ENCODE assay signal across 8 cellular contexts in the genomic region with DNA sequence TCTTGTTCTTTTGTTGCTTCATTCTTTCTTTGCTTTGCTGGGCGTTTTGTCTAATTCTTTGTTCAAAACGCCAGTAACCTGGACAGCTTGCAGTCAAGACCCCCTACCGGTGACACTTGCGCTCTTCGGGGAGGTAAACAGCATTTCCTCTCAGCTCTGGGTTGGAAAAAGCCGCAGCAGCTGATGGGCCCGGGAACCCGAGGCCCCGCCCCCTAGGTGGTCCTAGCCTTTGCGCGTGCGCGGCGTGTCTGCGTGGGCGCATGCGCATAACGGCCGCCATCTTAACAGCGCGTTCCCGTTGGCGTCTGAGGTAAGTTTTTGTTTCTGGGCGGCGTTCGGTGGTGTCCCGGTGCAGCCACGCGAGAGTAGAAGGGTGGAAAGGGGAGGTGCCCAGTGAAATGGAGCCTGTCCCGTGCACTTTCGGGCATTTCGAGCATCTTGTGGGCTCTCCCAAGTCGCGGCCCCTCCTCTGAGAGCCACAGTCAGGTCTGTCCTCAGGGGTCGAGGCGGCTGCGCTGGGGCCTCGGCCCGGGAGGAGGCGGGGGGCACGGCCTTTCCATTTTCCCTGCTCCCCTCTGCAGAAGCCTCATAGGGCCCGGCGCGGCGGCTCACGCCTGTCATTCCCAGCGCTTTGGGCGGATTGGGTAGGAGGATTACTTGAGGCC. TPM values are rescaled to one million over a fixed set of nuclear protein-coding genes. Genes with fewer than 3 reads are reported as not detected.
A peak's percentile ranks its signal among the peaks of the same experiment; 100 is the strongest.
DNase-seq lines count a peak whose midpoint lies in the region; ATAC-seq, FAIRE-seq and TF ChIP-seq lines count a peak whose summit lies in the region.

A gene (plus strand): TSS at position 261 of the 665 bp plus-strand sequence. CDS start 14,371 bp downstream, outside the sequence.

- intact Hi-C loops in HepG2 (cut with micrococcal nuclease; ENCODE audit: unreplicated experiment) = loop anchor here (1.0 kb wide), 1 partner anchor 214 kb away; a partner anchor contains a TSS

- TF ChIP-seq CTCF in C4-2B (conservative IDR thresholded peaks at IDR 0.05) (peak; percentile 43), HepG2 (CRISPR knock-in tag; IDR thresholded peaks at IDR 0.05) (peak; percentile 30; the same call in 1 of the 2 replicates)

- H3K27ac ChIP-seq in C4-2B = peak within 1 kb of the TSS; percentile 82
- peak within 1 kb of the TSS; percentile 74 for H3K27ac ChIP-seq in HepG2 (ENCODE audit: extremely low read length, insufficient read depth, low read length)

- no TSS peak for BruUV-seq in HepG2 (replicated peaks; lab: Mats Ljungman, UMichigan)

- peak within 1 kb of the TSS; percentile 72 for H3K9ac ChIP-seq in HepG2 (ENCODE audit: insufficient read depth, low read depth, low read length)

- no peaks in the 10 kb centered on the region for H3K27me3 Mint-ChIP-seq in activated CD4-positive, alpha-beta T cell treated with anti-CD3 and anti-CD28 coated beads, Interleukin-2, amount 10 ng/mL, durations not matched to agents 7 days and 5 days

- H3K9me3 ChIP-seq in HepG2 (ENCODE audit: low read length) = peaks cover 20% of the 10 kb centered on the region

- in situ Hi-C loops in HepG2 (cut with HindIII; ENCODE audit: extremely low pct_ligation_motif_present, low pct_unique_long_range_greater_than_20kb) = no loop called here

- no peak; a peak in 1 of 4 replicates for TF ChIP-seq POLR2A in HepG2 (IDR thresholded peaks at IDR 0.05; ENCODE audit: insufficient read depth in 1 of 2, low read depth in 2 of 2, low read length in 2 of 2)

- H3K4me2 ChIP-seq in HepG2 (ENCODE audit: low read depth, low read length) = peak within 1 kb of the TSS; percentile 84

- 20% methylated on average over 42 of the region's 48 CpGs for WGBS in HepG2 (ENCODE audit: low lambda C conversion rate)

- POLR2A ChIA-PET in activated CD4-positive, alpha-beta T cell treated with anti-CD3 and anti-CD28 coated beads, Interleukin-2, amount 10 ng/mL, durations not matched to agents 7 days and 5 days (lab: Charles Lee) = interaction anchor here (0.6 kb wide), 2 partner anchors 13 to 282 kb away, joined by 3 read pairs; no protein-coding TSS in a partner anchor
- POLR2A ChIA-PET in HepG2 (lab: Yijun Ruan, JAX) = interaction anchor here (0.8 kb wide), 1 partner anchor 111 kb away, joined by 3 read pairs; a partner anchor contains a TSS

- peaks cover 33% of the 10 kb centered on the region for H3K4me1 Mint-ChIP-seq in activated CD4-positive, alpha-beta T cell treated with anti-CD3 and anti-CD28 coated beads, Interleukin-2, amount 10 ng/mL, durations not matched to agents 7 days and 5 days

- peak within 1 kb of the TSS; percentile 52 to 74 (median 64); a peak in 5 of 6 replicates for H3K4me3 ChIP-seq in HepG2 (replicated peaks in 1 of 3; ENCODE audit: insufficient read depth in 1 of 3, low read depth in 2 of 3, low read length in 3 of 3)

- H3K27me3 ChIP-seq in HepG2 (ENCODE audit: control insufficient read depth in 1 of 2, insufficient read depth in 2 of 2, low read length in 2 of 2) = no peaks in the 10 kb centered on the region

- CTCF ChIA-PET in activated CD4-positive, alpha-beta T cell treated with anti-CD3 and anti-CD28 coated beads, Interleukin-2, amount 10 ng/mL, durations not matched to agents 7 days and 5 days (lab: Charles Lee) = interaction anchor here (1.1 to 1.2 kb wide), 3 partner anchors 10 to 143 kb away, joined by 3 to 5 read pairs (median 4); no protein-coding TSS in a partner anchor
- CTCF ChIA-PET in HepG2 (lab: Yijun Ruan, JAX; ENCODE audit: low intra/inter-chr PET ratio, low total read pairs) = no interaction called here

- no peaks in the 10 kb centered on the region for H4K20me1 ChIP-seq in HepG2 (ENCODE audit: insufficient read depth, low read length)

- H2AFZ ChIP-seq in HepG2 (ENCODE audit: low read length) = peak within 1 kb of the TSS; percentile 82

- H3K4me1 ChIP-seq in HepG2 (ENCODE audit: insufficient read depth, low read length) = 0 out of 2 replicates have a peak, but pooled peaks cover 10% of the 10 kb centered on the region

- DNase-seq in NCI-H526 (lab: John Stamatoyannopoulos, UW) (peak; percentile 87 to 93), dedifferentiated amniotic fluid mesenchymal stem cell (ENCODE audit: extremely low spot score) (peak; percentile 96), HepG2 (ENCODE audit: low spot score) (peak; percentile 85)
- DNase-seq in activated CD4-positive, alpha-beta T cell treated with anti-CD3 and anti-CD28 coated beads, Interleukin-2, amount 10 ng/mL, durations not matched to agents 7 days and 5 days = peak; percentile 95
- peak; percentile 96 to 97 for DNase-seq in stimulated activated CD4-positive, alpha-beta T cell treated with anti-CD3 and anti-CD28 coated beads, Interleukin-2, amount 100 ng/mL, for 48 hours

- peak within 1 kb of the TSS; percentile 85 for H3K4me3 Mint-ChIP-seq in activated CD4-positive, alpha-beta T cell treated with anti-CD3 and anti-CD28 coated beads, Interleukin-2, amount 10 ng/mL, durations not matched to agents 7 days and 5 days

- peaks cover 42% of the 10 kb centered on the region for H3K9me3 Mint-ChIP-seq in activated CD4-positive, alpha-beta T cell treated with anti-CD3 and anti-CD28 coated beads, Interleukin-2, amount 10 ng/mL, durations not matched to agents 7 days and 5 days

- TF ChIP-seq RAD21 in HepG2 (CRISPR knock-in tag; IDR thresholded peaks at IDR 0.05) = no peak

- ATAC-seq in GM19324 (IDR thresholded peaks at IDR 0.05; ENCODE audit: low FRiP score, unreplicated experiment) = peak; percentile 84
- peak; percentile 96 for ATAC-seq in HG03460 (IDR thresholded peaks at IDR 0.05; ENCODE audit: unreplicated experiment)
- peak; percentile 96 for ATAC-seq in HepG2

- FAIRE-seq in HepG2 (lab: Jason Lieb, UNC) = peak; percentile 39

- H3K79me2 ChIP-seq in HepG2 (ENCODE audit: insufficient read depth, low read length) = no peaks in the 10 kb centered on the region

- peak within 1 kb of the TSS; percentile 94 for H3K27ac Mint-ChIP-seq in activated CD4-positive, alpha-beta T cell treated with anti-CD3 and anti-CD28 coated beads, Interleukin-2, amount 10 ng/mL, durations not matched to agents 7 days and 5 days

- 0 out of 5 replicates have a peak, but pooled peaks cover 0 to 3% of the 10 kb centered on the region in 2 experiments for H3K36me3 ChIP-seq in HepG2 (replicated peaks in 1 of 2; ENCODE audit: control insufficient read depth in 1 of 2, insufficient read depth in 2 of 2, low read length in 2 of 2)

- no peak for TF ChIP-seq EP300 in HepG2 (IDR thresholded peaks at IDR 0.05; ENCODE audit: low read depth in 2 of 2, low read length in 2 of 2)
- no peak for TF ChIP-seq EP300 in HepG2 (CRISPR knock-in tag; IDR thresholded peaks at IDR 0.05; ENCODE audit: borderline replicate concordance)

- peaks cover 53% of the 10 kb centered on the region for H3K36me3 Mint-ChIP-seq in activated CD4-positive, alpha-beta T cell treated with anti-CD3 and anti-CD28 coated beads, Interleukin-2, amount 10 ng/mL, durations not matched to agents 7 days and 5 days (ENCODE audit: low read depth)

TF ChIP-seq in HepG2, 621 proteins besides CTCF, POLR2A, EP300 and RAD21 (continues in another document):
- TF ChIP-seq KLF11 (CRISPR knock-in tag; IDR thresholded peaks at IDR 0.05) (no peak), YY1 (IDR thresholded peaks at IDR 0.05; ENCODE audit: insufficient read depth, insufficient replicate concordance, low read depth, low read length) (peak; percentile 86), HNRNPL (IDR thresholded peaks at IDR 0.05; ENCODE audit: low read depth, low read length) (0 out of 2 replicates have a peak, but pooled peaks have one; percentile 21), XRCC5 (optimal IDR thresholded peaks at IDR 0.05; ENCODE audit: low read length) (no peak), CBX1 (IDR thresholded peaks at IDR 0.05; ENCODE audit: low read depth) (peak; percentile 22)
- TF ChIP-seq, protein P1, sequence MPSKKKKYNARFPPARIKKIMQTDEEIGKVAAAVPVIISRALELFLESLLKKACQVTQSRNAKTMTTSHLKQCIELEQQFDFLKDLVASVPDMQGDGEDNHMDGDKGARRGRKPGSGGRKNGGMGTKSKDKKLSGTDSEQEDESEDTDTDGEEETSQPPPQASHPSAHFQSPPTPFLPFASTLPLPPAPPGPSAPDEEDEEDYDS (CRISPR knock-in tag; IDR thresholded peaks at IDR 0.05) = 0 out of 2 replicates have a peak, but pooled peaks have one; percentile 26
- TF ChIP-seq, protein P2, sequence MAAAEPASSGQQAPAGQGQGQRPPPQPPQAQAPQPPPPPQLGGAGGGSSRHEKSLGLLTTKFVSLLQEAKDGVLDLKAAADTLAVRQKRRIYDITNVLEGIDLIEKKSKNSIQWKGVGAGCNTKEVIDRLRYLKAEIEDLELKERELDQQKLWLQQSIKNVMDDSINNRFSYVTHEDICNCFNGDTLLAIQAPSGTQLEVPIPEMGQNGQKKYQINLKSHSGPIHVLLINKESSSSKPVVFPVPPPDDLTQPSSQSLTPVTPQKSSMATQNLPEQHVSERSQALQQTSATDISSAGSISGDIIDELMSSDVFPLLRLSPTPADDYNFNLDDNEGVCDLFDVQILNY (CRISPR knock-in tag; conservative IDR thresholded peaks at IDR 0.05) = 0 out of 2 replicates have a peak, but pooled peaks have one; percentile 36

RNA-seq across cellular contexts. Expression of the gene that starts here (rescaled TPM):
- 10 to 100 TPM; 14.2 to 15.2 TPM for total RNA-seq in activated CD4-positive, alpha-beta T cell treated with anti-CD3 and anti-CD28 coated beads, Interleukin-2, amount 10 ng/mL, durations not matched to agents 7 days and 5 days
- total RNA-seq in HepG2 (2016; rRNA removed; fragmentation: Illumina TruSeq; extraction: Trizol) = 9.5 and 9.8 TPM in 2 replicates
- total RNA-seq in HepG2 (2016; cell fraction: cytosol; rRNA removed; fragmentation: Illumina TruSeq; extraction: Trizol; ENCODE audit: low read depth) = 1.5 and 2.4 TPM in 2 replicates
- 7.4 and 9.5 TPM in 2 replicates for total RNA-seq in HepG2 (2016; cell fraction: insoluble cytoplasmic fraction; rRNA removed; fragmentation: Illumina TruSeq; extraction: Trizol)
- 4.5 and 4.8 TPM in 2 replicates for total RNA-seq in HepG2 (2016; cell fraction: membrane; rRNA removed; fragmentation: Illumina TruSeq; extraction: Trizol)
- total RNA-seq in HepG2 (2016; cell fraction: nucleus; rRNA removed; fragmentation: Illumina TruSeq; extraction: Trizol) = 10.3 and 10.7 TPM in 2 replicates
- polyA plus RNA-seq in HepG2 (2011; rRNA removed) = 5.6 and 6.3 TPM in 2 replicates
- 1.3 and 3.3 TPM in 2 replicates for polyA plus RNA-seq in HepG2 (2011; cell fraction: cytosol; rRNA removed)
- polyA plus RNA-seq in HepG2 (2011; cell fraction: nucleus; rRNA removed) = 4.5 and 6.0 TPM in 2 replicates
- polyA plus RNA-seq in HepG2 (2012) = 4.8 and 7.6 TPM in 2 replicates
- polyA plus RNA-seq in HepG2 (2016; cell fraction: cytosol; fragmentation: Illumina TruSeq; extraction: Trizol; ENCODE audit: low read depth) = 0.52 and 0.62 TPM in 2 replicates
- 6.3 and 7.5 TPM in 2 replicates for polyA plus RNA-seq in HepG2 (2016; cell fraction: insoluble cytoplasmic fraction; fragmentation: Illumina TruSeq; extraction: Trizol; ENCODE audit: low read depth)
- 1.2 and 1.3 TPM in 2 replicates for polyA plus RNA-seq in HepG2 (2016; cell fraction: membrane; fragmentation: Illumina TruSeq; extraction: Trizol; ENCODE audit: low read depth)
- 12.5 and 13.4 TPM in 2 replicates for polyA plus RNA-seq in HepG2 (2016; cell fraction: nucleus; fragmentation: Illumina TruSeq; extraction: Trizol; ENCODE audit: insufficient read depth, low read depth)
- polyA minus RNA-seq in HepG2 (2011; rRNA and poly(A)+ RNA removed; ENCODE audit: low replicate concordance) = 3.1 and 4.3 TPM in 2 replicates
- 2.5 and 5.9 TPM in 2 replicates for polyA minus RNA-seq in HepG2 (2011; cell fraction: cytosol; rRNA and poly(A)+ RNA removed)
- 8.9 and 15.2 TPM in 2 replicates for polyA minus RNA-seq in HepG2 (2011; cell fraction: nucleus; rRNA and poly(A)+ RNA removed)

Comparison
In these comparisons a context has a peak if more than half of its experiments do, and no peak if none do; other contexts are left out.
1. Peak in every context shown above with its lines: DNase-seq, ATAC-seq, H3K4me3 ChIP-seq and H3K27ac ChIP-seq.